ENCODE assay signal across 9 cellular contexts in the genomic region with DNA sequence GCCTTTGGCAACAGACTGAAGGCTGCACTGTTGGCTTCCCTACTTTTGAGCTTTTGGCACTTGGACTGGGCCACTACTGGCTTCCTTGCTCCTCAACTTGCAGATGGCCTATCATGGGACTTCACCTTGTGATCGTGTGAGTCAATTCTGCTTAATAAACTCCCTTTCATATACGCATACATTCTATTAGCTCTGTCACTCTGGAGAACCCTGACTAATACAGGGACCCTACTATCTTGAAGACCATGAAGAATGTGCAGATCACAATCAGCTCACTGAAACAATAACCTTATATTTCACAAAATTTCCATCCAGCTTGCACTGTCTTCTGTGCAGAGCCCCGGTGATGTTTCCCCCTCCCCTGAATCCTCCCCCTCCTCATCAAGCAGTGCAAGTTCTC. TPM values are rescaled to one million over a fixed set of nuclear protein-coding genes. Genes with fewer than 3 reads are reported as not detected.
"Had no signal": no experiment of that assay in that cellular context is flagged by ENCODE, and none has a peak within 500 bp of the region (broad histone marks: within the 10 kb centered on the region; RNA-seq: fewer than 3 reads in every experiment).

No MANE protein-coding gene starts in this region.

- H3K4me3 ChIP-seq: GM23248, GM23338, HAP-1 had no signal

- ATAC-seq: GM23338, HCT116 had no signal

- H3K27ac ChIP-seq: GM23248 had no signal

- H3K9me3 ChIP-seq: HAP-1 had no signal

- H3K36me3 ChIP-seq: HAP-1 had no signal

- DNase-seq: GM23248, GOT3, H7, H9, HCEC 1CT, HFFc6 had no signal

RNA-seq across cellular contexts. Expression of a gene that starts 39.8 kb away (rescaled TPM):
- total RNA-seq: GM23248, HFFc6 had no signal
- polyA plus RNA-seq: GM23248 had no signal
